ENCODE assay signal across 19 cellular contexts in genomic region chr2:15664273-15665066, GRCh38.
"Had no signal": no experiment of that assay in that cellular context is flagged by ENCODE, and none has a peak within 500 bp of the region (broad histone marks: within the 10 kb centered on the region; RNA-seq: fewer than 3 reads in every experiment).

No MANE protein-coding gene starts in this region.

- H2AFZ ChIP-seq: parathyroid adenoma had no signal

- DNase-seq: effector memory CD4-positive, alpha-beta T cell; gastrocnemius medialis; heart right ventricle; kidney; left cardiac atrium; natural killer cell; spleen; stimulated activated CD4-positive, alpha-beta T cell treated with anti-CD3 and anti-CD28 coated beads, Interleukin-15, amount 100 ng/mL, for 24 hours; stimulated activated CD4-positive, alpha-beta T cell treated with anti-CD3 and anti-CD28 coated beads, Interleukin-1b, Interleukin-23, amount 100 ng/mL, for 48 hours; stimulated activated CD4-positive, alpha-beta T cell treated with anti-CD3 and anti-CD28 coated beads, Interleukin-4, amount 100 ng/mL, for 24 hours had no signal

- H3K27me3 Mint-ChIP-seq: stimulated activated memory B cell treated with anti-CD40 and anti-IgM and Interleukin-4, amounts not matched to agents 10 μg/mL and 1 μg/mL and 100 μg/mL, for 72 hours; stimulated activated naive CD8-positive, alpha-beta T cell treated with anti-CD3 and anti-CD28 coated beads, Interleukin-15, Interleukin-2, amounts not matched to agents 100 ng/mL and 50 ng/mL, for 24 hours had no signal

- H3K36me3 ChIP-seq: esophagus muscularis mucosa, gastrocnemius medialis, heart right ventricle, prostate gland, spleen, tibial artery had no signal

- H3K9me3 ChIP-seq: esophagus muscularis mucosa, gastrocnemius medialis, heart right ventricle, prostate gland, spleen, tibial artery had no signal

- H3K4me3 ChIP-seq: esophagus muscularis mucosa, gastrocnemius medialis, heart right ventricle, prostate gland, spleen, tibial artery had no signal

- H3K27ac Mint-ChIP-seq: natural killer cell; stimulated activated memory B cell treated with anti-CD40 and anti-IgM and Interleukin-4, amounts not matched to agents 10 μg/mL and 1 μg/mL and 100 μg/mL, for 72 hours; stimulated activated naive CD8-positive, alpha-beta T cell treated with anti-CD3 and anti-CD28 coated beads, Interleukin-15, Interleukin-2, amounts not matched to agents 100 ng/mL and 50 ng/mL, for 24 hours had no signal

- H3K4me1 ChIP-seq: gastrocnemius medialis, parathyroid adenoma, prostate gland, tibial artery had no signal

- FAIRE-seq: kidney had no signal

- H3K9me3 Mint-ChIP-seq: central memory CD8-positive, alpha-beta T cell; natural killer cell; stimulated activated naive CD8-positive, alpha-beta T cell treated with anti-CD3 and anti-CD28 coated beads, Interleukin-15, Interleukin-2, amounts not matched to agents 100 ng/mL and 50 ng/mL, for 24 hours had no signal

- H3K27me3 ChIP-seq: gastrocnemius medialis had no signal

- H3K9ac ChIP-seq: parathyroid adenoma had no signal

- H3K36me3 Mint-ChIP-seq: natural killer cell; stimulated activated memory B cell treated with anti-CD40 and anti-IgM and Interleukin-4, amounts not matched to agents 10 μg/mL and 1 μg/mL and 100 μg/mL, for 72 hours had no signal

- H3K4me1 Mint-ChIP-seq: central memory CD8-positive, alpha-beta T cell; natural killer cell; stimulated activated memory B cell treated with anti-CD40 and anti-IgM and Interleukin-4, amounts not matched to agents 10 μg/mL and 1 μg/mL and 100 μg/mL, for 72 hours had no signal

- ATAC-seq: gastrocnemius medialis; heart right ventricle; left cardiac atrium; natural killer cell; sciatic nerve; stimulated activated memory B cell treated with anti-CD40 and anti-IgM and Interleukin-4, amounts not matched to agents 10 μg/mL and 1 μg/mL and 100 μg/mL, for 72 hours had no signal

- H3K27ac ChIP-seq: epithelial cell of prostate, esophagus muscularis mucosa, gastrocnemius medialis, heart right ventricle, parathyroid adenoma, prostate gland, spleen, tibial artery had no signal

- H3K4me3 Mint-ChIP-seq: central memory CD8-positive, alpha-beta T cell; natural killer cell; stimulated activated memory B cell treated with anti-CD40 and anti-IgM and Interleukin-4, amounts not matched to agents 10 μg/mL and 1 μg/mL and 100 μg/mL, for 72 hours; stimulated activated naive CD8-positive, alpha-beta T cell treated with anti-CD3 and anti-CD28 coated beads, Interleukin-15, Interleukin-2, amounts not matched to agents 100 ng/mL and 50 ng/mL, for 24 hours had no signal
